In the genomic region with DNA sequence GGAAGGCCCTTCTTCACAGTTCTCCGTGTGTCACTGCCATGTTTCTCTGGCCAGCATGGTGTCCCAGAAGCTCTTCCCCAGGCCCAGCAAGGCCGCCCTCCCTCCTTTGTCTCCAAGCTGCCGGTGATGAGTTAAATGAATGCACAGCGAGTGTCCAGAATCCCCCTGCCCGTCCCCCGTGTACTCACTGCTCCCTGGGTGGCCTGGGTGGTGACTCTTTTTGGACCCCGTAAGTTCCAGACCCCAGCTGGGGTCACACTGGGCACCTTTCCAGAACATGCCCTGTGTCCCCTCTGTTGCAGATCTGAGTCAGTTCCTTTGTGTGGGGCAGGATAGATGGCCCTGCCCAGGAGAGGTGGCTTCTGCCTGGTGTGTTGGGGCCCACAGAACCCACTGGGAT, we compare ENCODE assay signal across 25 cellular contexts.
DNase-seq lines count a peak whose midpoint lies in the region; ATAC-seq and TF ChIP-seq lines count a peak whose summit lies in the region.
"Had no signal": no experiment of that assay in that cellular context is flagged by ENCODE, and none has a peak within 500 bp of the region (broad histone marks: within the 10 kb centered on the region; RNA-seq: fewer than 3 reads in every experiment).

No MANE protein-coding gene starts in this region.

- H3K9me3 ChIP-seq in lung (ENCODE audit: control insufficient read depth in 2 of 2, insufficient read depth in 1 of 2, low read length in 1 of 2) (peaks cover 0 to 5% of the 10 kb centered on the region in 2 donors), neuronal stem cell (replicated peaks in 1 of 2; ENCODE audit: control insufficient read depth in 2 of 2, insufficient read depth in 1 of 2, low read depth in 1 of 2, low read length in 2 of 2) (peaks cover 0 to 2% of the 10 kb centered on the region in 2 donors), adrenal gland (replicated peaks in 1 of 3) (no peaks in the 10 kb centered on the region)
- H3K9me3 ChIP-seq: A549, BE2C, BLaER1 had no signal

- H3K79me1 ChIP-seq in neuronal stem cell (ENCODE audit: low read depth, low read length) = peaks cover 4% of the 10 kb centered on the region

- H3K4me1 ChIP-seq in lung (ENCODE audit: control insufficient read depth in 2 of 2, insufficient read depth in 2 of 2, low read length in 2 of 2) = no peaks in the 10 kb centered on the region
- H3K4me1 ChIP-seq in neuronal stem cell (ENCODE audit: control insufficient read depth in 2 of 2, insufficient read depth in 1 of 2, low read depth in 1 of 2, low read length in 2 of 2) = peaks cover 9 to 11% of the 10 kb centered on the region in 2 donors
- H3K4me1 ChIP-seq in adrenal gland (replicated peaks in 1 of 2) = no peaks in the 10 kb centered on the region
- H3K4me1 ChIP-seq: A549, BE2C had no signal

- intact Hi-C loops in activated CD4-positive, alpha-beta T cell treated with anti-CD3 and anti-CD28 coated beads, Interleukin-2, amount 10 ng/mL, durations not matched to agents 24 days and 14 days (cut with micrococcal nuclease) = no loop called here
- intact Hi-C loops in adrenal gland (cut with DNase I) = no loop called here

- no peak overlapping the region for H3K14ac ChIP-seq in neuronal stem cell (ENCODE audit: low read length)

- H3K18ac ChIP-seq in neuronal stem cell (ENCODE audit: low read length) = peak overlapping the region; percentile 36

- no peak overlapping the region for H4K8ac ChIP-seq in neuronal stem cell (ENCODE audit: low read depth, low read length)

- no peak overlapping the region for H3K4me2 ChIP-seq in neuronal stem cell (ENCODE audit: insufficient read depth, low read length, poor library complexity, severe bottlenecking)
- H3K4me2 ChIP-seq: A549, BLaER1 had no signal

- TF ChIP-seq CTCF in GM10248 (IDR thresholded peaks at IDR 0.05; ENCODE audit: control extremely low read depth, extremely low read depth, low read depth, missing control alignments) = no peak
- no peak for TF ChIP-seq CTCF in lung (IDR thresholded peaks at IDR 0.05; ENCODE audit: control extremely low read depth, extremely low read depth)
- TF ChIP-seq CTCF in adrenal gland (IDR thresholded peaks at IDR 0.05) = no peak
- no peak for TF ChIP-seq CTCF in glutamatergic neuron (IDR thresholded peaks at IDR 0.05; ENCODE audit: partially characterized antibody, unreplicated experiment)

- WGBS in lung, 2 donors = 65 to 83% methylated on average over 7 of the region's 7 CpGs
- no CpG with 5 or more reads among the region's 7 CpGs for WGBS in neuronal stem cell (ENCODE audit: extremely low coverage in 2 of 2, insufficient read length in 2 of 2, insufficient replicate concordance in 1 of 2), 2 donors
- WGBS in adrenal gland, 4 donors = 71 to 73% (median 73%) methylated on average over 7 of the region's 7 CpGs

- peak overlapping the region; percentile 4 for H2BK12ac ChIP-seq in neuronal stem cell (ENCODE audit: low read length)

- H3K27me3 Mint-ChIP-seq in activated CD4-positive, alpha-beta T cell treated with anti-CD3 and anti-CD28 coated beads, Interleukin-2, amount 10 ng/mL, durations not matched to agents 24 days and 14 days = peaks cover 8% of the 10 kb centered on the region
- peaks cover 5% of the 10 kb centered on the region for H3K27me3 Mint-ChIP-seq in glutamatergic neuron (ENCODE audit: unreplicated experiment)

- no peak overlapping the region for H3K27ac ChIP-seq in lung (ENCODE audit: low read depth in 1 of 2, low read length in 1 of 2)
- H3K27ac ChIP-seq in neuronal stem cell (replicated peaks; ENCODE audit: low read length) = no peak overlapping the region
- H3K27ac ChIP-seq in adrenal gland = no peak overlapping the region
- H3K27ac ChIP-seq: 22Rv1, A549, BLaER1 had no signal

- no peak for ATAC-seq in lung (ENCODE audit: insufficient read depth, low FRiP score)
- ATAC-seq in HG03108 (IDR thresholded peaks at IDR 0.05; ENCODE audit: unreplicated experiment) = no peak
- ATAC-seq: A549 had no signal

- H3K23ac ChIP-seq in neuronal stem cell (ENCODE audit: low read depth, low read length, poor library complexity) = peak overlapping the region; percentile 0

- no peaks in the 10 kb centered on the region for H3K36me3 Mint-ChIP-seq in activated CD4-positive, alpha-beta T cell treated with anti-CD3 and anti-CD28 coated beads, Interleukin-2, amount 10 ng/mL, durations not matched to agents 24 days and 14 days (ENCODE audit: low read depth)
- H3K36me3 Mint-ChIP-seq in glutamatergic neuron (ENCODE audit: unreplicated experiment) = peaks cover 3% of the 10 kb centered on the region
- H3K36me3 Mint-ChIP-seq: CD14-positive monocyte; CD4-positive, alpha-beta memory T cell; CD4-positive, CD25-positive, alpha-beta regulatory T cell; CD8-positive, alpha-beta memory T cell had no signal

- TF ChIP-seq POLR2A in adrenal gland (IDR thresholded peaks at IDR 0.05) = no peak

- peak overlapping the region; percentile 33 for H2AK5ac ChIP-seq in neuronal stem cell (ENCODE audit: low read depth, low read length)

- H3K4ac ChIP-seq in neuronal stem cell (ENCODE audit: low read length) = no peak overlapping the region

- no peak overlapping the region for H3K4me3 ChIP-seq in lung
- no peak overlapping the region for H3K4me3 ChIP-seq in neuronal stem cell (ENCODE audit: low read length in 2 of 2)
- H3K4me3 ChIP-seq in adrenal gland = no peak overlapping the region
- H3K4me3 ChIP-seq: A549, BLaER1 had no signal

- H3K9ac ChIP-seq in neuronal stem cell (ENCODE audit: low read depth, low read length, poor library complexity) = no peak overlapping the region
- H3K9ac ChIP-seq: BLaER1 had no signal

- CTCF ChIA-PET in GM10248 (lab: Yijun Ruan, JAX) = interaction anchor here (1.5 kb wide), 1 partner anchor 12 kb away, joined by 3 read pairs; no protein-coding TSS in a partner anchor

- H2BK120ac ChIP-seq in neuronal stem cell (ENCODE audit: low read depth, low read length) = no peak overlapping the region

- no peak overlapping the region for H2AFZ ChIP-seq in neuronal stem cell (ENCODE audit: low read length)

- H3K36me3 ChIP-seq in lung (ENCODE audit: control insufficient read depth in 2 of 2, insufficient read depth in 2 of 2, low read length in 2 of 2) (no peaks in the 10 kb centered on the region), neuronal stem cell (replicated peaks in 1 of 2; ENCODE audit: control insufficient read depth in 2 of 2, insufficient read depth in 2 of 2, low read length in 2 of 2) (no peaks in the 10 kb centered on the region), adrenal gland (replicated peaks in 1 of 2) (no peaks in the 10 kb centered on the region)
- H3K36me3 ChIP-seq: BE2C, BLaER1 had no signal

- H3K4me1 Mint-ChIP-seq in activated CD4-positive, alpha-beta T cell treated with anti-CD3 and anti-CD28 coated beads, Interleukin-2, amount 10 ng/mL, durations not matched to agents 24 days and 14 days = peaks cover 6% of the 10 kb centered on the region
- peaks cover 20% of the 10 kb centered on the region for H3K4me1 Mint-ChIP-seq in glutamatergic neuron (ENCODE audit: low read depth, unreplicated experiment)
- H3K4me1 Mint-ChIP-seq: CD14-positive monocyte had no signal

- DNase-seq in activated CD4-positive, alpha-beta T cell treated with anti-CD3 and anti-CD28 coated beads, Interleukin-2, amount 10 ng/mL, durations not matched to agents 24 days and 14 days = peak; percentile 41
- no peak for DNase-seq in activated CD4-positive, alpha-beta T cell treated with anti-CD3 and anti-CD28 coated beads for 48 hours
- peak; percentile 8 for DNase-seq in GM10248 (ENCODE audit: extremely low spot score)
- DNase-seq in lung (ENCODE audit: low spot score) = peak; percentile 22
- DNase-seq in neuronal stem cell (ENCODE audit: low spot score) = no peak
- no peak for DNase-seq in adrenal gland
- no peak for DNase-seq in glutamatergic neuron
- DNase-seq: BE2C; C1 segment of cervical spinal cord; CD4-positive, alpha-beta memory T cell; CD4-positive, CD25-positive, alpha-beta regulatory T cell; CD8-positive, alpha-beta memory T cell; COR-L47; DMS 273 treated with DMSO at 0.1 percent for 48 hours; DMS153; DMS53; DMS79; DND-41; EL; GDM1 had no signal

- POLR2A ChIA-PET in GM10248 (lab: Yijun Ruan, JAX) = no interaction called here

- H3K9me3 Mint-ChIP-seq in activated CD4-positive, alpha-beta T cell treated with anti-CD3 and anti-CD28 coated beads, Interleukin-2, amount 10 ng/mL, durations not matched to agents 24 days and 14 days = no peaks in the 10 kb centered on the region
- H3K9me3 Mint-ChIP-seq in glutamatergic neuron (ENCODE audit: unreplicated experiment) = peaks cover 19% of the 10 kb centered on the region
- H3K9me3 Mint-ChIP-seq: CD4-positive, alpha-beta memory T cell; CD4-positive, CD25-positive, alpha-beta regulatory T cell had no signal

- H3K27me3 ChIP-seq in lung (ENCODE audit: control insufficient read depth, insufficient read depth) (peaks cover 3% of the 10 kb centered on the region), neuronal stem cell (ENCODE audit: control insufficient read depth in 3 of 3, insufficient read depth in 3 of 3, low read depth in 1 of 3, low read length in 3 of 3) (no peaks in the 10 kb centered on the region), adrenal gland (no peaks in the 10 kb centered on the region)
- H3K27me3 ChIP-seq: BLaER1 had no signal

- no peak overlapping the region for H4K91ac ChIP-seq in neuronal stem cell (ENCODE audit: low read depth, low read length, poor library complexity)

- no peak overlapping the region for H2BK5ac ChIP-seq in neuronal stem cell (ENCODE audit: low read length)

- no peak overlapping the region for H3K4me3 Mint-ChIP-seq in activated CD4-positive, alpha-beta T cell treated with anti-CD3 and anti-CD28 coated beads, Interleukin-2, amount 10 ng/mL, durations not matched to agents 24 days and 14 days
- H3K4me3 Mint-ChIP-seq in glutamatergic neuron (ENCODE audit: unreplicated experiment) = no peak overlapping the region
- H3K4me3 Mint-ChIP-seq: CD14-positive monocyte; CD4-positive, alpha-beta memory T cell; CD4-positive, CD25-positive, alpha-beta regulatory T cell; CD8-positive, alpha-beta memory T cell had no signal

- peak overlapping the region; percentile 2 for H2BK15ac ChIP-seq in neuronal stem cell (ENCODE audit: low read length)

- peak overlapping the region; percentile 16 for H3K27ac Mint-ChIP-seq in activated CD4-positive, alpha-beta T cell treated with anti-CD3 and anti-CD28 coated beads, Interleukin-2, amount 10 ng/mL, durations not matched to agents 24 days and 14 days
- no peak overlapping the region for H3K27ac Mint-ChIP-seq in glutamatergic neuron (ENCODE audit: unreplicated experiment)
- H3K27ac Mint-ChIP-seq: CD14-positive monocyte; CD4-positive, CD25-positive, alpha-beta regulatory T cell had no signal

Comparison
In these comparisons a context has a peak if more than half of its experiments do, and no peak if none do; other contexts are left out.
1. DNase-seq: peak in activated CD4-positive, alpha-beta T cell treated with anti-CD3 and anti-CD28 coated beads, Interleukin-2, amount 10 ng/mL, durations not matched to agents 24 days and 14 days (single experiment), GM10248 (single experiment) and lung (single experiment); none in activated CD4-positive, alpha-beta T cell treated with anti-CD3 and anti-CD28 coated beads for 48 hours (single experiment), neuronal stem cell (single experiment), adrenal gland (0 of 7) and glutamatergic neuron (single experiment).